ENCODE assay signal across 26 cellular contexts in genomic region chr16:17068524-17068923, GRCh38.
A peak's percentile ranks its signal among the peaks of the same experiment; 100 is the strongest.
DNase-seq lines count a peak whose midpoint lies in the region; ATAC-seq lines count a peak whose summit lies in the region.
"Had no signal": no experiment of that assay in that cellular context is flagged by ENCODE, and none has a peak within 500 bp of the region (broad histone marks: within the 10 kb centered on the region; RNA-seq: fewer than 3 reads in every experiment).

No MANE protein-coding gene starts in this region.

- no peaks in the 10 kb centered on the region for H3K27me3 ChIP-seq in CD4-positive, CD25-positive, alpha-beta regulatory T cell (ENCODE audit: control insufficient read depth, insufficient read depth, low read length)
- H3K27me3 ChIP-seq: BE2C, ovary, testis, vagina had no signal

- no peaks in the 10 kb centered on the region for H3K36me3 ChIP-seq in CD4-positive, CD25-positive, alpha-beta regulatory T cell (ENCODE audit: control insufficient read depth, insufficient read depth, low read length)
- H3K36me3 ChIP-seq: BE2C, ovary, vagina had no signal

- DNase-seq in CD4-positive, CD25-positive, alpha-beta regulatory T cell, result no peak
- no peak for DNase-seq in glomerular visceral epithelial cell (ENCODE audit: extremely low spot score)
- DNase-seq in activated T-cell treated with anti-CD3 and anti-CD28 coated beads, Interleukin-2, amount 50 U/mL, for 4 hours, result no peak
- DNase-seq in D341Med (ENCODE audit: low spot score), result no peak
- DNase-seq: activated CD4-positive, alpha-beta T cell treated with anti-CD3 and anti-CD28 coated beads, Interleukin-2, amount 50 U/mL, for 1 hour; activated naive CD8-positive, alpha-beta T cell treated with anti-CD3 and anti-CD28 coated beads, Interleukin-2, amount 10 ng/mL, durations not matched to agents 7 days and 5 days; BE2C; Caco-2; dorsolateral prefrontal cortex; IMR-90; NCI-H2081 treated with DMSO at 0.1 percent for 48 hours; OCI-M1; ovary; stimulated activated CD4-positive, alpha-beta T cell treated with anti-CD3 and anti-CD28 coated beads, Interleukin-4, amount 100 ng/mL, for 24 hours; stimulated activated naive CD4-positive, alpha-beta T cell treated with Interleukin-2 at 50 U/mL for 16 hours; T-helper 2 cell; testis had no signal

- no peaks in the 10 kb centered on the region for H3K36me3 Mint-ChIP-seq in CD4-positive, CD25-positive, alpha-beta regulatory T cell
- H3K36me3 Mint-ChIP-seq in IgD-negative memory B cell, result peaks cover under 1% of the 10 kb centered on the region
- H3K36me3 Mint-ChIP-seq in activated T-cell treated with anti-CD3 and anti-CD28 coated beads, Interleukin-2, amount 50 U/mL, for 4 hours (ENCODE audit: insufficient read depth), result no peaks in the 10 kb centered on the region
- H3K36me3 Mint-ChIP-seq: activated naive CD8-positive, alpha-beta T cell treated with anti-CD3 and anti-CD28 coated beads, Interleukin-2, amount 10 ng/mL, durations not matched to agents 7 days and 5 days; natural killer cell treated with Interleukin-12 subunit alpha and Interleukin-12 subunit beta and Interleukin-15 and Interleukin-18, amount 100 ng/mL, for 72 hours had no signal

- H3K4me1 ChIP-seq in CD4-positive, CD25-positive, alpha-beta regulatory T cell (ENCODE audit: control insufficient read depth, insufficient read depth, low read length, poor library complexity, severe bottlenecking), result peaks cover 12% of the 10 kb centered on the region
- H3K4me1 ChIP-seq: BE2C, Caco-2, testis had no signal

- peak overlapping the region in 2 of 3 donors; percentile 23 to 28 for H3K27ac Mint-ChIP-seq in CD4-positive, CD25-positive, alpha-beta regulatory T cell
- H3K27ac Mint-ChIP-seq in IgD-negative memory B cell, result peak overlapping the region in 1 of 3 donors; percentile 93
- H3K27ac Mint-ChIP-seq: activated naive CD8-positive, alpha-beta T cell treated with anti-CD3 and anti-CD28 coated beads, Interleukin-2, amount 10 ng/mL, durations not matched to agents 7 days and 5 days; activated T-helper 2 cell treated with anti-CD3 and anti-CD28 coated beads, Interferon-gamma antibody, Interleukin-2, Interleukin-4, amounts not matched to agents 10 μg/mL and 5 μg/mL and 100 μg/mL, durations not matched to agents 14 hours and 24 hours and 36 hours; natural killer cell treated with Interleukin-12 subunit alpha and Interleukin-12 subunit beta and Interleukin-15 and Interleukin-18, amount 100 ng/mL, for 72 hours had no signal

- no peak overlapping the region for H3K4me3 ChIP-seq in CD4-positive, CD25-positive, alpha-beta regulatory T cell (ENCODE audit: low read depth, low read length)
- H3K4me3 ChIP-seq: A549, dorsolateral prefrontal cortex, ovary, testis, vagina had no signal

- H3K9me3 ChIP-seq in CD4-positive, CD25-positive, alpha-beta regulatory T cell (ENCODE audit: control insufficient read depth in 2 of 2, low read length in 2 of 2), result no peaks in the 10 kb centered on the region
- H3K9me3 ChIP-seq: A549, BE2C, Caco-2, ovary, testis, vagina had no signal

- no peak for ATAC-seq in CD4-positive, CD25-positive, alpha-beta regulatory T cell (ENCODE audit: low read depth in 2 of 2)
- ATAC-seq in GM18511 (IDR thresholded peaks at IDR 0.05; ENCODE audit: unreplicated experiment) (peak; percentile 42), GM21717 (IDR thresholded peaks at IDR 0.05; ENCODE audit: unreplicated experiment) (peak; percentile 41), HG03432 (IDR thresholded peaks at IDR 0.05; ENCODE audit: unreplicated experiment) (no peak)
- no peak for ATAC-seq in activated T-cell treated with anti-CD3 and anti-CD28 coated beads, Interleukin-2, amount 50 U/mL, for 4 hours
- ATAC-seq: A549; natural killer cell treated with Interleukin-12 subunit alpha and Interleukin-12 subunit beta and Interleukin-15 and Interleukin-18, amount 100 ng/mL, for 72 hours; SK-N-SH treated with all-trans-retinoic acid at 6 μM for 48 hours had no signal

- H3K4me3 Mint-ChIP-seq in CD4-positive, CD25-positive, alpha-beta regulatory T cell, result no peak overlapping the region
- H3K4me3 Mint-ChIP-seq in IgD-negative memory B cell, result peak overlapping the region in 3 of 4 donors; percentile 36 to 87 (median 84)
- H3K4me3 Mint-ChIP-seq in activated T-cell treated with anti-CD3 and anti-CD28 coated beads, Interleukin-2, amount 50 U/mL, for 4 hours, result no peak overlapping the region
- H3K4me3 Mint-ChIP-seq: activated naive CD8-positive, alpha-beta T cell treated with anti-CD3 and anti-CD28 coated beads, Interleukin-2, amount 10 ng/mL, durations not matched to agents 7 days and 5 days; natural killer cell treated with Interleukin-12 subunit alpha and Interleukin-12 subunit beta and Interleukin-15 and Interleukin-18, amount 100 ng/mL, for 72 hours had no signal

- H3K4me1 Mint-ChIP-seq in CD4-positive, CD25-positive, alpha-beta regulatory T cell, result peaks cover 5 to 24% (median 11%) of the 10 kb centered on the region in 4 donors
- H3K4me1 Mint-ChIP-seq in IgD-negative memory B cell, result peaks cover 33 to 37% (median 34%) of the 10 kb centered on the region in 3 donors
- peaks cover 30% of the 10 kb centered on the region for H3K4me1 Mint-ChIP-seq in activated T-cell treated with anti-CD3 and anti-CD28 coated beads, Interleukin-2, amount 50 U/mL, for 4 hours (ENCODE audit: low read depth)

- H3K27me3 Mint-ChIP-seq in CD4-positive, CD25-positive, alpha-beta regulatory T cell, result no peaks in the 10 kb centered on the region
- no peaks in the 10 kb centered on the region for H3K27me3 Mint-ChIP-seq in IgD-negative memory B cell
- no peaks in the 10 kb centered on the region for H3K27me3 Mint-ChIP-seq in activated T-cell treated with anti-CD3 and anti-CD28 coated beads, Interleukin-2, amount 50 U/mL, for 4 hours (ENCODE audit: low read depth)
- H3K27me3 Mint-ChIP-seq: natural killer cell treated with Interleukin-12 subunit alpha and Interleukin-12 subunit beta and Interleukin-15 and Interleukin-18, amount 100 ng/mL, for 72 hours had no signal

- H3K27ac ChIP-seq in CD4-positive, CD25-positive, alpha-beta regulatory T cell (ENCODE audit: insufficient read depth, low read length, poor library complexity, severe bottlenecking), result no peak overlapping the region
- H3K27ac ChIP-seq: A549, dorsolateral prefrontal cortex, ovary, testis, vagina had no signal

- H3K9me3 Mint-ChIP-seq in CD4-positive, CD25-positive, alpha-beta regulatory T cell, result peaks cover 0 to 1% (median 0%) of the 10 kb centered on the region in 7 donors
- no peaks in the 10 kb centered on the region for H3K9me3 Mint-ChIP-seq in IgD-negative memory B cell
- no peaks in the 10 kb centered on the region for H3K9me3 Mint-ChIP-seq in activated T-cell treated with anti-CD3 and anti-CD28 coated beads, Interleukin-2, amount 50 U/mL, for 4 hours
- H3K9me3 Mint-ChIP-seq: activated naive CD8-positive, alpha-beta T cell treated with anti-CD3 and anti-CD28 coated beads, Interleukin-2, amount 10 ng/mL, durations not matched to agents 7 days and 5 days; activated T-helper 2 cell treated with anti-CD3 and anti-CD28 coated beads, Interferon-gamma antibody, Interleukin-2, Interleukin-4, amounts not matched to agents 10 μg/mL and 5 μg/mL and 100 μg/mL, durations not matched to agents 14 hours and 24 hours and 36 hours; natural killer cell treated with Interleukin-12 subunit alpha and Interleukin-12 subunit beta and Interleukin-15 and Interleukin-18, amount 100 ng/mL, for 72 hours had no signal

Comparison
In these comparisons a context has a peak if more than half of its experiments do, and no peak if none do; other contexts are left out.
1. ATAC-seq: peak in GM18511 (single experiment) and GM21717 (single experiment); none in CD4-positive, CD25-positive, alpha-beta regulatory T cell (0 of 2), activated T-cell treated with anti-CD3 and anti-CD28 coated beads, Interleukin-2, amount 50 U/mL, for 4 hours (0 of 2) and HG03432 (single experiment).
2. H3K4me3 Mint-ChIP-seq: peak in IgD-negative memory B cell (3 of 4); none in CD4-positive, CD25-positive, alpha-beta regulatory T cell (0 of 4) and activated T-cell treated with anti-CD3 and anti-CD28 coated beads, Interleukin-2, amount 50 U/mL, for 4 hours (single experiment).